Comparison of ENCODE assay signal across 16 cellular contexts in genomic region chr1:159429074-159429861, GRCh38. TPM values are rescaled to one million over a fixed set of nuclear protein-coding genes. Genes with fewer than 3 reads are reported as not detected.
DNase-seq lines count a peak whose midpoint lies in the region; ATAC-seq, FAIRE-seq and TF ChIP-seq lines count a peak whose summit lies in the region.
"Had no signal": no experiment of that assay in that cellular context is flagged by ENCODE, and none has a peak within 500 bp of the region (broad histone marks: within the 10 kb centered on the region; RNA-seq: fewer than 3 reads in every experiment).

No MANE protein-coding gene starts in this region.

- H3K4me3 ChIP-seq in bronchial epithelial cell (ENCODE audit: low read depth, low read length) (no peak overlapping the region), tibial artery (no peak overlapping the region)

- no peak for TF ChIP-seq CTCF in bronchial epithelial cell (IDR thresholded peaks at IDR 0.05; ENCODE audit: insufficient read depth, low read length, severe bottlenecking)
- no peak for TF ChIP-seq CTCF in tibial artery (IDR thresholded peaks at IDR 0.05)

- no peak for ATAC-seq in HG02610 (IDR thresholded peaks at IDR 0.05; ENCODE audit: unreplicated experiment)
- no peak for ATAC-seq in GM19023 (IDR thresholded peaks at IDR 0.05; ENCODE audit: unreplicated experiment)
- ATAC-seq in GM18502 (IDR thresholded peaks at IDR 0.05; ENCODE audit: poor library complexity, unreplicated experiment), result no peak
- ATAC-seq: stimulated activated memory B cell treated with anti-CD40 and anti-IgM and Interleukin-4, amounts not matched to agents 10 μg/mL and 1 μg/mL and 100 μg/mL, for 72 hours had no signal

- FAIRE-seq in bronchial epithelial cell (lab: Jason Lieb, UNC), result peak; percentile 52
- FAIRE-seq: G401.6 had no signal

- intact Hi-C loops in tibial artery (cut with DNase I; ENCODE audit: low total_unique reads), result no loop called here

- H3K27ac ChIP-seq in tibial artery, result no peak overlapping the region
- H3K27ac ChIP-seq: C4-2B, VCaP had no signal

- H3K4me1 ChIP-seq in tibial artery, result no peaks in the 10 kb centered on the region

- H3K36me3 ChIP-seq in bronchial epithelial cell (ENCODE audit: control insufficient read depth, insufficient read depth, low read length) (no peaks in the 10 kb centered on the region), tibial artery (no peaks in the 10 kb centered on the region)

- peak; percentile 28 for DNase-seq in COLO829 (ENCODE audit: low spot score)
- DNase-seq in LoVo (ENCODE audit: low spot score), result peak; percentile 8
- DNase-seq in bronchial epithelial cell (ENCODE audit: low read depth), result peak; percentile 29
- DNase-seq in myocyte (ENCODE audit: low read depth), result peak; percentile 64
- DNase-seq in tibial artery, result no peak
- DNase-seq: activated naive CD4-positive, alpha-beta T cell treated with anti-CD3 and anti-CD28 coated beads, Interleukin-2, amount 10 ng/mL, durations not matched to agents 7 days and 5 days; Kasumi-1; NCI-H2029 treated with DMSO at 0.1 percent for 48 hours had no signal

- H3K27me3 ChIP-seq in bronchial epithelial cell (ENCODE audit: control insufficient read depth, insufficient read depth, low read length) (no peaks in the 10 kb centered on the region), tibial artery (no peaks in the 10 kb centered on the region)

- no peaks in the 10 kb centered on the region for H3K9me3 ChIP-seq in tibial artery

RNA-seq across cellular contexts. Expression of gene OR10J4, which starts 2.7 kb away (rescaled TPM):
- not detected in 2 replicates for total RNA-seq in bronchial epithelial cell
- not detected in 2 replicates for total RNA-seq in myocyte
- polyA plus RNA-seq in myocyte (2012), result not detected
- total RNA-seq: progenitor cell of endocrine pancreas had no signal

RNA-seq across cellular contexts. Expression of gene OR10J1, which starts 10.3 kb away (rescaled TPM):
- total RNA-seq in bronchial epithelial cell (not detected in 2 replicates), myocyte (not detected in 2 replicates)
- polyA plus RNA-seq in myocyte (2012), result not detected
- total RNA-seq: progenitor cell of endocrine pancreas had no signal

Comparison
In these comparisons a context has a peak if more than half of its experiments do, and no peak if none do; other contexts are left out.
1. DNase-seq: peak in COLO829 (single experiment), LoVo (single experiment), bronchial epithelial cell (single experiment) and myocyte (single experiment); none in tibial artery (0 of 2).